In genomic region chr15:68635142-68635541, GRCh38 we compare ENCODE assay signal across 10 cellular contexts. TPM values are rescaled to one million over a fixed set of nuclear protein-coding genes. Genes with fewer than 3 reads are reported as not detected.
A peak's percentile ranks its signal among the peaks of the same experiment; 100 is the strongest.
DNase-seq lines count a peak whose midpoint lies in the region; TF ChIP-seq lines count a peak whose summit lies in the region.
"Had no signal": no experiment of that assay in that cellular context is flagged by ENCODE, and none has a peak within 500 bp of the region (broad histone marks: within the 10 kb centered on the region; RNA-seq: fewer than 3 reads in every experiment).

No MANE protein-coding gene starts in this region.

- peaks cover 41 to 61% of the 10 kb centered on the region in 2 donors for H3K4me1 ChIP-seq in thyroid gland

- H3K27ac ChIP-seq in caudate nucleus (ENCODE audit: low read depth, low read length) (peak overlapping the region; percentile 18), layer of hippocampus (ENCODE audit: low read depth, low read length) (peak overlapping the region; percentile 66), thyroid gland (peak overlapping the region; percentile 47 to 62 (median 59))
- H3K27ac ChIP-seq: foreskin keratinocyte had no signal

- DNase-seq in NCI-H446 (lab: John Stamatoyannopoulos, UW) (peak; percentile 33 to 75), caudate nucleus (lab: John Stamatoyannopoulos, UW) (peak in 42 of 61 donors; percentile 17 to 99 (median 48)), thyroid gland (peak; percentile 91 to 92), epidermal melanocyte (ENCODE audit: insufficient read length, low spot score) (no peak), AG08396 (ENCODE audit: low spot score) (no peak)
- no peak for DNase-seq in NK-92 treated with Interleukin-12 subunit alpha and Interleukin-12 subunit beta, amount 100 ng/mL, for 24 hours (lab: John Stamatoyannopoulos, UW)
- DNase-seq: foreskin keratinocyte, kidney, NCI-H1417 had no signal

- H3K9me3 ChIP-seq in thyroid gland, result no peaks in the 10 kb centered on the region

- H3K27me3 ChIP-seq in layer of hippocampus (ENCODE audit: control insufficient read depth, insufficient read depth, low read length) (no peaks in the 10 kb centered on the region), thyroid gland (no peaks in the 10 kb centered on the region)
- H3K27me3 ChIP-seq: foreskin keratinocyte had no signal

- 16 to 27% methylated on average over 2 of the region's 2 CpGs for WGBS in thyroid gland, 2 donors

- intact Hi-C loops in thyroid gland (cut with DNase I), result no loop called here

- no peaks in the 10 kb centered on the region for H3K36me3 ChIP-seq in thyroid gland

- TF ChIP-seq POLR2A in thyroid gland (IDR thresholded peaks at IDR 0.05), result no peak

- no peak overlapping the region for H3K4me3 ChIP-seq in thyroid gland (replicated peaks in 1 of 3)

- TF ChIP-seq CTCF in thyroid gland (IDR thresholded peaks at IDR 0.05), result peak in 2 of 6 experiments; percentile 16 to 27

RNA-seq across cellular contexts. Expression of gene CORO2B, which starts 56.3 kb away (rescaled TPM):
- 1 to 10 TPM; 3.1 to 9.6 (median 8.6) TPM for total RNA-seq in thyroid gland

Comparison
In these comparisons a context has a peak if more than half of its experiments do, and no peak if none do; other contexts are left out.
1. DNase-seq: peak in NCI-H446 (2 of 2), caudate nucleus (42 of 61) and thyroid gland (2 of 2); none in epidermal melanocyte (single experiment), AG08396 (single experiment) and NK-92 treated with Interleukin-12 subunit alpha and Interleukin-12 subunit beta, amount 100 ng/mL, for 24 hours (single experiment).
2. Peak in every context shown above with its lines, with median percentiles within 50 percentile points of each other: H3K27ac ChIP-seq.